In genomic region chr11:28598531-28598930, GRCh38 we compare ENCODE assay signal across 7 cellular contexts.
"Had no signal": no experiment of that assay in that cellular context is flagged by ENCODE, and none has a peak within 500 bp of the region (broad histone marks: within the 10 kb centered on the region; RNA-seq: fewer than 3 reads in every experiment).

No MANE protein-coding gene starts in this region.

- H3K4me3 Mint-ChIP-seq: GM23338, H9, HFFc6, IgD-negative memory B cell had no signal

- H3K4me2 ChIP-seq: GM23338, KMS-11 had no signal

- H3K27ac ChIP-seq: KMS-11 had no signal

- H3K9ac ChIP-seq: KMS-11 had no signal

- DNase-seq: H9, HFFc6, KBM-7 had no signal

- H3K27ac Mint-ChIP-seq: GM23338, H9, HFFc6, IgD-negative memory B cell had no signal

- H3K4me1 Mint-ChIP-seq: GM23338, H9, IgD-negative memory B cell had no signal

- H2AFZ ChIP-seq: GM23338 had no signal

- H3K4me3 ChIP-seq: GM23338 had no signal

- H3K36me3 Mint-ChIP-seq: IgD-negative memory B cell had no signal

- H3K27me3 Mint-ChIP-seq: IgD-negative memory B cell had no signal

- ATAC-seq: GM23338, HCT116 had no signal
